Comparison of ENCODE assay signal across 9 cellular contexts in genomic region chr14:24197066-24197465, GRCh38. TPM values are rescaled to one million over a fixed set of nuclear protein-coding genes. Genes with fewer than 3 reads are reported as not detected.
DNase-seq lines count a peak whose midpoint lies in the region; ATAC-seq and TF ChIP-seq lines count a peak whose summit lies in the region.
"Had no signal": no experiment of that assay in that cellular context is flagged by ENCODE, and none has a peak within 500 bp of the region (broad histone marks: within the 10 kb centered on the region; RNA-seq: fewer than 3 reads in every experiment).

No MANE protein-coding gene starts in this region.

- H3K36me3 ChIP-seq in CD4-positive, alpha-beta memory T cell (ENCODE audit: insufficient read depth, low read length): peaks cover 10% of the 10 kb centered on the region
- peaks cover 0 to 34% (median 3%) of the 10 kb centered on the region in 3 donors for H3K36me3 ChIP-seq in tibial nerve
- no peaks in the 10 kb centered on the region for H3K36me3 ChIP-seq in prostate gland

- no peak for DNase-seq in CD4-positive, alpha-beta memory T cell
- DNase-seq in HFF-Myc (ENCODE audit: extremely low read depth, low read depth) (no peak), tibial nerve (ENCODE audit: low spot score in 2 of 2) (no peak), prostate gland (ENCODE audit: low spot score) (no peak), globus pallidus (ENCODE audit: low spot score) (no peak), COR-L47 (lab: John Stamatoyannopoulos, UW) (no peak)
- no peak for DNase-seq in naive thymus-derived CD8-positive, alpha-beta T cell

- no peaks in the 10 kb centered on the region for H3K27me3 ChIP-seq in CD4-positive, alpha-beta memory T cell (ENCODE audit: insufficient read depth, low read length)
- H3K27me3 ChIP-seq in tibial nerve (no peaks in the 10 kb centered on the region), prostate gland (replicated peaks; ENCODE audit: insufficient read depth) (no peaks in the 10 kb centered on the region)

- H3K4me1 ChIP-seq in CD4-positive, alpha-beta memory T cell (ENCODE audit: insufficient read depth, low read length): peaks cover 37% of the 10 kb centered on the region
- peaks cover 0 to 55% (median 18%) of the 10 kb centered on the region in 4 donors for H3K4me1 ChIP-seq in tibial nerve
- H3K4me1 ChIP-seq in prostate gland (replicated peaks): no peaks in the 10 kb centered on the region

- H3K4me1 Mint-ChIP-seq in CD4-positive, alpha-beta memory T cell: peaks cover 36 to 65% (median 47%) of the 10 kb centered on the region in 4 donors
- H3K4me1 Mint-ChIP-seq in activated naive CD8-positive, alpha-beta T cell (ENCODE audit: low read depth): peaks cover 49% of the 10 kb centered on the region
- H3K4me1 Mint-ChIP-seq in naive thymus-derived CD8-positive, alpha-beta T cell: peaks cover 26 to 66% (median 58%) of the 10 kb centered on the region in 4 donors

- 94 to 96% methylated on average over 2 of the region's 2 CpGs for WGBS in tibial nerve, 2 donors
- WGBS in prostate gland: 98% methylated on average over 2 of the region's 2 CpGs

- intact Hi-C loops in CD4-positive, alpha-beta memory T cell (cut with micrococcal nuclease): no loop called here
- intact Hi-C loops in prostate gland (cut with DNase I): no loop called here

- H3K27me3 Mint-ChIP-seq in CD4-positive, alpha-beta memory T cell: no peaks in the 10 kb centered on the region
- H3K27me3 Mint-ChIP-seq in activated naive CD8-positive, alpha-beta T cell: no peaks in the 10 kb centered on the region
- H3K27me3 Mint-ChIP-seq in naive thymus-derived CD8-positive, alpha-beta T cell: no peaks in the 10 kb centered on the region

- CTCF ChIA-PET in CD4-positive, alpha-beta memory T cell (lab: Charles Lee; ENCODE audit: partially characterized antibody): interaction anchor here (0.7 to 3.7 kb wide), 2 partner anchors 18 to 220 kb away, joined by 4 to 23 read pairs; partner anchors contain the start of genes CHMP4A and MDP1

- TF ChIP-seq POLR2A in tibial nerve (IDR thresholded peaks at IDR 0.05) (no peak), prostate gland (IDR thresholded peaks at IDR 0.05) (no peak)

- ATAC-seq in naive thymus-derived CD8-positive, alpha-beta T cell: no peak

- POLR2A ChIA-PET in CD4-positive, alpha-beta memory T cell (lab: Charles Lee; ENCODE audit: partially characterized antibody): interaction anchor here (1.5 to 4.3 kb wide), 7 partner anchors 10 to 234 kb away, joined by 3 to 107 read pairs (median 19); partner anchors contain the start of genes CBLN3, CHMP4A, KHNYN and MDP1
- POLR2A ChIA-PET in naive thymus-derived CD8-positive, alpha-beta T cell (lab: Charles Lee): interaction anchor here (0.7 to 3.2 kb wide), 3 partner anchors 16 to 86 kb away, joined by 3 to 124 read pairs (median 23); partner anchors contain the start of genes CHMP4A, MDP1 and TINF2

- H3K4me3 Mint-ChIP-seq in CD4-positive, alpha-beta memory T cell: peak overlapping the region; percentile 59 to 98 (median 82)
- H3K4me3 Mint-ChIP-seq in activated naive CD8-positive, alpha-beta T cell: peak overlapping the region; percentile 91
- H3K4me3 Mint-ChIP-seq in naive thymus-derived CD8-positive, alpha-beta T cell: peak overlapping the region; percentile 72 to 96 (median 90)

- TF ChIP-seq CTCF in HFF-Myc (IDR thresholded peaks at IDR 0.05; ENCODE audit: low read depth, low read length, missing control alignments): no peak
- TF ChIP-seq CTCF in tibial nerve (IDR thresholded peaks at IDR 0.05): no peak
- no peak for TF ChIP-seq CTCF in prostate gland (IDR thresholded peaks at IDR 0.05)

- H3K36me3 Mint-ChIP-seq in CD4-positive, alpha-beta memory T cell: peaks cover 26 to 40% of the 10 kb centered on the region in 2 donors
- H3K36me3 Mint-ChIP-seq in activated naive CD8-positive, alpha-beta T cell: peaks cover 19% of the 10 kb centered on the region
- H3K36me3 Mint-ChIP-seq in naive thymus-derived CD8-positive, alpha-beta T cell: peaks cover 0 to 34% (median 11%) of the 10 kb centered on the region in 3 donors

- no peak overlapping the region for H3K4me3 ChIP-seq in CD4-positive, alpha-beta memory T cell (ENCODE audit: low read length in 2 of 2)
- H3K4me3 ChIP-seq in HFF-Myc (replicated peaks; ENCODE audit: low read depth, low read length) (peak overlapping the region; percentile 89; the same call in 1 of the 2 replicates), tibial nerve (no peak overlapping the region), prostate gland (no peak overlapping the region)

- peaks cover 0 to 5% (median 0%) of the 10 kb centered on the region in 8 donors for H3K9me3 Mint-ChIP-seq in CD4-positive, alpha-beta memory T cell
- H3K9me3 Mint-ChIP-seq in activated naive CD8-positive, alpha-beta T cell (ENCODE audit: low read depth): no peaks in the 10 kb centered on the region
- H3K9me3 Mint-ChIP-seq in naive thymus-derived CD8-positive, alpha-beta T cell: no peaks in the 10 kb centered on the region

- H3K27ac ChIP-seq in CD4-positive, alpha-beta memory T cell (ENCODE audit: low read depth, low read length): no peak overlapping the region
- H3K27ac ChIP-seq in tibial nerve: no peak overlapping the region
- H3K27ac ChIP-seq in prostate gland: no peak overlapping the region

- TF ChIP-seq EP300 in tibial nerve (IDR thresholded peaks at IDR 0.05): no peak

- peak overlapping the region; percentile 66 to 97 (median 89) for H3K27ac Mint-ChIP-seq in CD4-positive, alpha-beta memory T cell
- H3K27ac Mint-ChIP-seq in activated naive CD8-positive, alpha-beta T cell: peak overlapping the region; percentile 77
- peak overlapping the region; percentile 43 to 98 (median 93) for H3K27ac Mint-ChIP-seq in naive thymus-derived CD8-positive, alpha-beta T cell

- H3K9me3 ChIP-seq in CD4-positive, alpha-beta memory T cell (ENCODE audit: control insufficient read depth in 1 of 2, low read length in 2 of 2): no peaks in the 10 kb centered on the region
- H3K9me3 ChIP-seq in tibial nerve (no peaks in the 10 kb centered on the region), prostate gland (no peaks in the 10 kb centered on the region)

RNA-seq across cellular contexts. Expression of gene TM9SF1, which starts 1.8 kb away (rescaled TPM):
- total RNA-seq in CD4-positive, alpha-beta memory T cell: 10 to 100 TPM; 24.1 to 26.3 TPM
- 10 to 100 TPM; 38.4 to 40.6 TPM for polyA plus RNA-seq in CD4-positive, alpha-beta memory T cell
- 10 to 100 TPM; 19.4 to 22.1 TPM for total RNA-seq in naive thymus-derived CD8-positive, alpha-beta T cell
- polyA plus RNA-seq in naive thymus-derived CD8-positive, alpha-beta T cell: 10 to 100 TPM; 23.1 to 29.8 (median 29.1) TPM
- total RNA-seq in tibial nerve (10 to 100 TPM; 46.8 to 61.3 (median 54.6) TPM), prostate gland (100 to 1,000 TPM in 1 of 2 donors, 10 to 100 TPM in 1; 68.9 to 113 TPM)

RNA-seq across cellular contexts. Expression of gene TSSK4, which starts 8.4 kb away (rescaled TPM):
- total RNA-seq in CD4-positive, alpha-beta memory T cell: 1 to 10 TPM; 1.2 to 1.9 TPM
- 1 to 10 TPM in 1 of 2 donors, under 1 TPM in 1; 0.47 to 1.3 TPM for polyA plus RNA-seq in CD4-positive, alpha-beta memory T cell
- 1 to 10 TPM in 1 of 2 experiments, under 1 TPM in 1; 0.30 to 1.1 TPM for total RNA-seq in naive thymus-derived CD8-positive, alpha-beta T cell
- under 1 TPM; 0.79 to 0.95 (median 0.87) TPM for polyA plus RNA-seq in naive thymus-derived CD8-positive, alpha-beta T cell
- total RNA-seq in tibial nerve: not detected
- 1 to 10 TPM in 1 of 2 donors, not detected in 1; 1.2 TPM for total RNA-seq in prostate gland
- total RNA-seq: HT-29 had no signal

RNA-seq across cellular contexts. Expression of gene IPO4, which starts 8.4 kb away (rescaled TPM):
- total RNA-seq in CD4-positive, alpha-beta memory T cell: 10 to 100 TPM; 22.4 to 30.2 TPM
- 10 to 100 TPM; 19.8 to 20.2 TPM for polyA plus RNA-seq in CD4-positive, alpha-beta memory T cell
- total RNA-seq in naive thymus-derived CD8-positive, alpha-beta T cell: 10 to 100 TPM; 24.4 to 24.8 TPM
- 10 to 100 TPM; 20.2 to 27.5 (median 21.1) TPM for polyA plus RNA-seq in naive thymus-derived CD8-positive, alpha-beta T cell
- total RNA-seq in tibial nerve: 10 to 100 TPM; 19.4 to 88.5 (median 26.9) TPM
- 10 to 100 TPM; 42.6 to 44.5 TPM for total RNA-seq in prostate gland

RNA-seq across cellular contexts. Expression of gene CHMP4A, which starts 16.2 kb away (rescaled TPM):
- 100 to 1,000 TPM in 1 of 2 experiments, 10 to 100 TPM in 1; 99.3 to 101 TPM for total RNA-seq in CD4-positive, alpha-beta memory T cell
- polyA plus RNA-seq in CD4-positive, alpha-beta memory T cell: 100 to 1,000 TPM; 164 to 194 TPM
- 100 to 1,000 TPM in 1 of 2 experiments, 10 to 100 TPM in 1; 99.4 to 107 TPM for total RNA-seq in naive thymus-derived CD8-positive, alpha-beta T cell
- polyA plus RNA-seq in naive thymus-derived CD8-positive, alpha-beta T cell: 100 to 1,000 TPM; 133 to 144 (median 143) TPM
- total RNA-seq in tibial nerve: 100 to 1,000 TPM in 1 of 4 donors, 10 to 100 TPM in 3; 43.9 to 118 (median 82.1) TPM
- total RNA-seq in prostate gland: 10 to 100 TPM; 61.5 to 66.8 TPM

RNA-seq across cellular contexts. Expression of gene MDP1, which starts 18.8 kb away (rescaled TPM):
- 10 to 100 TPM; 12.5 to 15.3 TPM for total RNA-seq in CD4-positive, alpha-beta memory T cell
- polyA plus RNA-seq in CD4-positive, alpha-beta memory T cell: 10 to 100 TPM; 27.3 to 28.1 TPM
- total RNA-seq in naive thymus-derived CD8-positive, alpha-beta T cell: 10 to 100 TPM; 13.7 to 15.3 TPM
- 10 to 100 TPM; 33.8 to 39.1 (median 34.5) TPM for polyA plus RNA-seq in naive thymus-derived CD8-positive, alpha-beta T cell
- total RNA-seq in tibial nerve (10 to 100 TPM; 16.5 to 48.3 (median 28.9) TPM), prostate gland (10 to 100 TPM; 19.1 to 25.5 TPM)
